ENCODE assay signal across 9 cellular contexts in the genomic region with DNA sequence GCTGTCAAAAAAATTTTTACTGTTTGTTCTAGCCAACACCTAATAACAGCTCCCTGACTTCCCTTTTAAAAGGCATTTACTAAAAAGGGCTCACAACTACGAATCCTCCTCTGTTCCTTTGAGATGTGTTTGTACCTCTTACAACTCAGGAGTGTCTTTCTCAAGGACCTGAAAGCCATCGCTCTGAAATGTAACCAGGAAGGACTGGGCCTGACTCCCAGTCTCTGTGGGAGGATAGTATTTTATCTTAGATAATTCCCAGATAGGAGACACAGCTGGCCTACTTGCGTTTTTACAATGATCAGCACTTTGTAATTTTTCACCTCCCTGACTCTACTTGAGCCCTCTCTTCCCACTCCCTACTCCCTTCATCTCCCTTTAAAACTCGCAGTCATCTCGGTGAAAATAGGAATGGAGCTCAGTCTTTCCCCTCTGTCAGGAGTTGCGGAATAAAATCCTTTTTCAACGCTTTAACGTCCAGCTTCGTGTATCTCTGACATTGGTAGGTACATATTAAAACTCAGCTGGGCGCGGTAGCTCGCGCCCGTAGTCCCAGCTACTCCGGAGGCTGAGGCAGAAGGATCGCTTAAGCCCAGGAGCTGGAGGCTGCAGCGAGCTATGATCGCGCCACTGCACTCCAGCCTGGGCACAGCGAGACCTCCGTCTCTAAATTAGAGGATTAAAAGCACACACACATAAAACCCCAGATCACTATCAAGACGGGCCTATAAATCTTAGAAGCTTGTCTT. TPM values are rescaled to one million over a fixed set of nuclear protein-coding genes. Genes with fewer than 3 reads are reported as not detected.
DNase-seq lines count a peak whose midpoint lies in the region; ATAC-seq, FAIRE-seq and TF ChIP-seq lines count a peak whose summit lies in the region.
"Had no signal": no experiment of that assay in that cellular context is flagged by ENCODE, and none has a peak within 500 bp of the region (broad histone marks: within the 10 kb centered on the region; RNA-seq: fewer than 3 reads in every experiment).

No MANE protein-coding gene starts in this region.

- H3K4me3 ChIP-seq in AG04449 (ENCODE audit: low read depth, low read length) (peak overlapping the region; percentile 78), HUES64 (ENCODE audit: low read length) (peak overlapping the region; percentile 89), astrocyte (ENCODE audit: insufficient read depth, low read depth, low read length) (peak overlapping the region; percentile 83), HepG2 (replicated peaks in 1 of 3; ENCODE audit: insufficient read depth in 1 of 3, low read depth in 2 of 3, low read length in 3 of 3) (peak overlapping the region; percentile 79 to 97 (median 96)), upper lobe of right lung (peak overlapping the region; percentile 70)

- WGBS in HUES64: 41% methylated on average over 22 of the region's 22 CpGs
- WGBS in HepG2 (ENCODE audit: low lambda C conversion rate): 19% methylated on average over 20 of the region's 22 CpGs

- H3K36me3 Mint-ChIP-seq in astrocyte (ENCODE audit: low read depth, unreplicated experiment): peaks cover 4% of the 10 kb centered on the region

- H3K9me3 Mint-ChIP-seq in astrocyte (ENCODE audit: unreplicated experiment): no peaks in the 10 kb centered on the region

- H3K9me3 ChIP-seq in HUES64 (ENCODE audit: insufficient read depth, low read depth, low read length) (no peaks in the 10 kb centered on the region), astrocyte (ENCODE audit: insufficient read depth, low read depth, low read length) (no peaks in the 10 kb centered on the region), HepG2 (ENCODE audit: low read length) (no peaks in the 10 kb centered on the region), upper lobe of right lung (no peaks in the 10 kb centered on the region)

- intact Hi-C loops in HepG2 (cut with micrococcal nuclease; ENCODE audit: unreplicated experiment): loop anchor here (1.0 to 5.0 kb wide), 2 partner anchors 38 to 253 kb away; partner anchors contain the start of gene RNU2-63P
- intact Hi-C loops in upper lobe of right lung (cut with DNase I): no loop called here

- CTCF ChIA-PET in AG04449 (lab: Yijun Ruan, JAX): interaction anchor here (1.0 to 1.6 kb wide), 3 partner anchors 8 to 137 kb away, joined by 3 to 4 read pairs (median 4); no protein-coding TSS in a partner anchor
- CTCF ChIA-PET in HepG2 (lab: Yijun Ruan, JAX; ENCODE audit: low intra/inter-chr PET ratio, low total read pairs): no interaction called here

- H3K4me1 ChIP-seq in HUES64 (ENCODE audit: insufficient read depth, low read length): peaks cover 13% of the 10 kb centered on the region; the same call in 1 of the 2 replicates
- H3K4me1 ChIP-seq in astrocyte (ENCODE audit: insufficient read depth, low read length): peaks cover 17% of the 10 kb centered on the region
- H3K4me1 ChIP-seq in HepG2 (ENCODE audit: insufficient read depth, low read length): peaks cover 62% of the 10 kb centered on the region
- peaks cover 26% of the 10 kb centered on the region for H3K4me1 ChIP-seq in upper lobe of right lung

- H4K20me1 ChIP-seq in astrocyte (ENCODE audit: insufficient read depth, low read length): peaks cover 5% of the 10 kb centered on the region
- H4K20me1 ChIP-seq in HepG2 (ENCODE audit: insufficient read depth, low read length): no peaks in the 10 kb centered on the region

- BruUV-seq in HepG2 (replicated peaks; lab: Mats Ljungman, UMichigan): TSS peak; percentile 57

- TF ChIP-seq CTCF in AG04449 (IDR thresholded peaks at IDR 0.05; ENCODE audit: insufficient read depth, low read length, missing control alignments) (no peak), astrocyte (IDR thresholded peaks at IDR 0.05; ENCODE audit: insufficient read depth, low read depth, low read length) (no peak), HepG2 (CRISPR knock-in tag; IDR thresholded peaks at IDR 0.05) (no peak), upper lobe of right lung (IDR thresholded peaks at IDR 0.05) (no peak), GM13976 (IDR thresholded peaks at IDR 0.05; ENCODE audit: borderline replicate concordance, control extremely low read depth, extremely low read depth, insufficient read depth, missing control alignments) (no peak)

- H3K27me3 ChIP-seq in HUES64 (ENCODE audit: insufficient read depth, low read length) (no peaks in the 10 kb centered on the region), astrocyte (ENCODE audit: insufficient read depth, low read length) (no peaks in the 10 kb centered on the region), HepG2 (ENCODE audit: control insufficient read depth in 1 of 2, insufficient read depth in 2 of 2, low read length in 2 of 2) (no peaks in the 10 kb centered on the region; a peak in 1 of 5 replicates), upper lobe of right lung (no peaks in the 10 kb centered on the region)

- H3K27ac ChIP-seq in HUES64 (ENCODE audit: low read depth, low read length) (peak overlapping the region; percentile 92; the same call in 1 of the 2 replicates), astrocyte (ENCODE audit: low read depth, low read length) (peak overlapping the region; percentile 91), HepG2 (ENCODE audit: extremely low read length, insufficient read depth, low read length) (peak overlapping the region; percentile 93), upper lobe of right lung (peak overlapping the region; percentile 96)

- no peak for TF ChIP-seq RAD21 in HepG2 (CRISPR knock-in tag; IDR thresholded peaks at IDR 0.05)

- no peaks in the 10 kb centered on the region for H3K27me3 Mint-ChIP-seq in astrocyte (ENCODE audit: low read depth, unreplicated experiment)

- H3K36me3 ChIP-seq in HUES64 (ENCODE audit: insufficient read depth, low read length): peaks cover 12% of the 10 kb centered on the region
- peaks cover under 1% of the 10 kb centered on the region for H3K36me3 ChIP-seq in astrocyte (ENCODE audit: insufficient read depth, low read length)
- 0 out of 5 replicates have a peak, but pooled peaks cover 0 to 1% of the 10 kb centered on the region in 2 experiments for H3K36me3 ChIP-seq in HepG2 (replicated peaks in 1 of 2; ENCODE audit: control insufficient read depth in 1 of 2, insufficient read depth in 2 of 2, low read length in 2 of 2)
- H3K36me3 ChIP-seq in upper lobe of right lung: no peaks in the 10 kb centered on the region

- peak overlapping the region; percentile 96 for H3K4me3 Mint-ChIP-seq in astrocyte (ENCODE audit: unreplicated experiment)

- H3K4me2 ChIP-seq in astrocyte (ENCODE audit: low read length): peak overlapping the region; percentile 91
- peak overlapping the region; percentile 76 for H3K4me2 ChIP-seq in HepG2 (ENCODE audit: low read depth, low read length)

- no peak for DNase-seq in AG04449 (ENCODE audit: low read depth, low spot score)
- peak; percentile 34 for DNase-seq in astrocyte (ENCODE audit: low read depth)
- DNase-seq in HepG2 (ENCODE audit: low spot score): no peak
- no peak for DNase-seq in upper lobe of right lung
- DNase-seq in GM13976 (ENCODE audit: low spot score): no peak
- DNase-seq in NCI-H1092 (lab: John Stamatoyannopoulos, UW): no peak
- DNase-seq in NCI-H2171 (lab: John Stamatoyannopoulos, UW): no peak

- H3K79me2 ChIP-seq in astrocyte (ENCODE audit: insufficient read depth, low read length): peaks cover 56% of the 10 kb centered on the region
- H3K79me2 ChIP-seq in HepG2 (ENCODE audit: insufficient read depth, low read length): peaks cover 24% of the 10 kb centered on the region

- peak overlapping the region; percentile 92 for H3K9ac ChIP-seq in HUES64 (ENCODE audit: low read depth, low read length)
- H3K9ac ChIP-seq in astrocyte (ENCODE audit: low read length): peak overlapping the region; percentile 97
- H3K9ac ChIP-seq in HepG2 (ENCODE audit: insufficient read depth, low read depth, low read length): peak overlapping the region; percentile 97

- in situ Hi-C loops in HepG2 (cut with HindIII; ENCODE audit: extremely low pct_ligation_motif_present, low pct_unique_long_range_greater_than_20kb): loop anchor here (25.0 kb wide), 1 partner anchor 408 kb away; the partner anchor contains the start of gene FOXI3
- in situ Hi-C loops in GM13976 (cut with MboI; ENCODE audit: low sequenced_read_pairs, unreplicated experiment): loop anchor here (25.0 kb wide), 1 partner anchor 608 kb away; no protein-coding TSS in a partner anchor

- TF ChIP-seq POLR2A in HepG2 (IDR thresholded peaks at IDR 0.05; ENCODE audit: insufficient read depth in 1 of 2, low read depth in 2 of 2, low read length in 2 of 2): no peak; a peak in 1 of 4 replicates

- POLR2A ChIA-PET in AG04449 (lab: Yijun Ruan, JAX): interaction anchor here (0.7 to 1.6 kb wide), 4 partner anchors 14 to 67 kb away, joined by 3 to 4 read pairs (median 4); no protein-coding TSS in a partner anchor
- POLR2A ChIA-PET in HepG2 (lab: Yijun Ruan, JAX): interaction anchor here (1.0 to 3.0 kb wide), 15 partner anchors 9 to 156 kb away, joined by 3 to 35 read pairs (median 6); partner anchors contain the start of genes FABP1 and RNU2-63P

- FAIRE-seq in astrocyte (lab: Jason Lieb, UNC): no peak
- FAIRE-seq in HepG2 (lab: Jason Lieb, UNC): no peak

- ATAC-seq in HepG2: no peak
- no peak for ATAC-seq in upper lobe of right lung

- peak overlapping the region; percentile 97 for H3K27ac Mint-ChIP-seq in astrocyte (ENCODE audit: unreplicated experiment)

- H2AFZ ChIP-seq in astrocyte (ENCODE audit: low read depth, low read length) (peak overlapping the region; percentile 84), HepG2 (ENCODE audit: low read length) (no peak overlapping the region)

- TF ChIP-seq EP300 in HepG2 (IDR thresholded peaks at IDR 0.05; ENCODE audit: low read depth in 2 of 2, low read length in 2 of 2) (no peak), HepG2 (CRISPR knock-in tag; IDR thresholded peaks at IDR 0.05; ENCODE audit: borderline replicate concordance) (no peak)

- peaks cover 18% of the 10 kb centered on the region for H3K4me1 Mint-ChIP-seq in astrocyte (ENCODE audit: low read depth, unreplicated experiment)

RNA-seq across cellular contexts. Expression of gene KRCC1, which starts 1.1 kb away (rescaled TPM):
- 10.3 TPM for polyA plus RNA-seq in HUES64 (2013, experiment 1 of 2)
- polyA plus RNA-seq in HUES64 (2013, experiment 2 of 2): 13.8 TPM
- total RNA-seq in astrocyte (17.7 and 18.3 TPM in 2 replicates), HepG2 (2016; rRNA removed; fragmentation: Illumina TruSeq; extraction: Trizol) (6.5 and 10.0 TPM in 2 replicates), upper lobe of right lung (18.9 TPM)
- 3.4 and 3.8 TPM in 2 replicates for total RNA-seq in HepG2 (2016; cell fraction: cytosol; rRNA removed; fragmentation: Illumina TruSeq; extraction: Trizol; ENCODE audit: low read depth)
- total RNA-seq in HepG2 (2016; cell fraction: insoluble cytoplasmic fraction; rRNA removed; fragmentation: Illumina TruSeq; extraction: Trizol): 7.2 and 9.3 TPM in 2 replicates
- 8.5 and 9.0 TPM in 2 replicates for total RNA-seq in HepG2 (2016; cell fraction: membrane; rRNA removed; fragmentation: Illumina TruSeq; extraction: Trizol)
- total RNA-seq in HepG2 (2016; cell fraction: nucleus; rRNA removed; fragmentation: Illumina TruSeq; extraction: Trizol): 4.0 and 4.4 TPM in 2 replicates
- polyA plus RNA-seq in HepG2 (2011; rRNA removed): 5.3 and 7.7 TPM in 2 replicates
- polyA plus RNA-seq in HepG2 (2011; cell fraction: cytosol; rRNA removed): 2.4 and 3.9 TPM in 2 replicates
- polyA plus RNA-seq in HepG2 (2011; cell fraction: nucleus; rRNA removed): 1.0 and 2.0 TPM in 2 replicates
- polyA plus RNA-seq in HepG2 (2012): 5.8 and 7.1 TPM in 2 replicates
- 4.2 and 4.5 TPM in 2 replicates for polyA plus RNA-seq in HepG2 (2016; cell fraction: cytosol; fragmentation: Illumina TruSeq; extraction: Trizol; ENCODE audit: low read depth)
- polyA plus RNA-seq in HepG2 (2016; cell fraction: insoluble cytoplasmic fraction; fragmentation: Illumina TruSeq; extraction: Trizol; ENCODE audit: low read depth): 10.6 and 10.9 TPM in 2 replicates
- polyA plus RNA-seq in HepG2 (2016; cell fraction: membrane; fragmentation: Illumina TruSeq; extraction: Trizol; ENCODE audit: low read depth): 7.2 and 7.3 TPM in 2 replicates
- polyA plus RNA-seq in HepG2 (2016; cell fraction: nucleus; fragmentation: Illumina TruSeq; extraction: Trizol; ENCODE audit: insufficient read depth, low read depth): 7.5 and 7.9 TPM in 2 replicates
- 0.80 and 1.4 TPM in 2 replicates for polyA minus RNA-seq in HepG2 (2011; rRNA and poly(A)+ RNA removed; ENCODE audit: low replicate concordance)
- polyA minus RNA-seq in HepG2 (2011; cell fraction: cytosol; rRNA and poly(A)+ RNA removed): 2.3 and 2.6 TPM in 2 replicates
- polyA minus RNA-seq in HepG2 (2011; cell fraction: nucleus; rRNA and poly(A)+ RNA removed): 2.2 and 2.4 TPM in 2 replicates

RNA-seq across cellular contexts. Expression of gene SMYD1, which starts 13.2 kb away (rescaled TPM):
- not detected for polyA plus RNA-seq in HUES64 (2013, experiment 1 of 2)
- polyA plus RNA-seq in HUES64 (2013, experiment 2 of 2): not detected
- total RNA-seq in astrocyte (not detected in 2 replicates), HepG2 (2016; rRNA removed; fragmentation: Illumina TruSeq; extraction: Trizol) (not detected in 2 replicates), upper lobe of right lung (not detected)
- total RNA-seq in HepG2 (2016; cell fraction: cytosol; rRNA removed; fragmentation: Illumina TruSeq; extraction: Trizol; ENCODE audit: low read depth): not detected in 2 replicates
- total RNA-seq in HepG2 (2016; cell fraction: insoluble cytoplasmic fraction; rRNA removed; fragmentation: Illumina TruSeq; extraction: Trizol): not detected in 2 replicates
- not detected in 2 replicates for total RNA-seq in HepG2 (2016; cell fraction: membrane; rRNA removed; fragmentation: Illumina TruSeq; extraction: Trizol)
- total RNA-seq in HepG2 (2016; cell fraction: nucleus; rRNA removed; fragmentation: Illumina TruSeq; extraction: Trizol): not detected in 2 replicates
- polyA plus RNA-seq in HepG2 (2011; rRNA removed): not detected in 2 replicates
- polyA plus RNA-seq in HepG2 (2011; cell fraction: cytosol; rRNA removed): not detected in 2 replicates
- polyA plus RNA-seq in HepG2 (2011; cell fraction: nucleus; rRNA removed): not detected in 2 replicates
- polyA plus RNA-seq in HepG2 (2012): not detected in 2 replicates
- polyA plus RNA-seq in HepG2 (2016; cell fraction: cytosol; fragmentation: Illumina TruSeq; extraction: Trizol; ENCODE audit: low read depth): not detected in 2 replicates
- not detected in 2 replicates for polyA plus RNA-seq in HepG2 (2016; cell fraction: insoluble cytoplasmic fraction; fragmentation: Illumina TruSeq; extraction: Trizol; ENCODE audit: low read depth)
- not detected in 2 replicates for polyA plus RNA-seq in HepG2 (2016; cell fraction: membrane; fragmentation: Illumina TruSeq; extraction: Trizol; ENCODE audit: low read depth)
- polyA plus RNA-seq in HepG2 (2016; cell fraction: nucleus; fragmentation: Illumina TruSeq; extraction: Trizol; ENCODE audit: insufficient read depth, low read depth): not detected in 2 replicates
- not detected in 2 replicates for polyA minus RNA-seq in HepG2 (2011; rRNA and poly(A)+ RNA removed; ENCODE audit: low replicate concordance)
- not detected in 2 replicates for polyA minus RNA-seq in HepG2 (2011; cell fraction: cytosol; rRNA and poly(A)+ RNA removed)
- polyA minus RNA-seq in HepG2 (2011; cell fraction: nucleus; rRNA and poly(A)+ RNA removed): not detected in 2 replicates

RNA-seq across cellular contexts. Expression of gene RNU2-63P, which starts 38.1 kb away (rescaled TPM):
- polyA plus RNA-seq in HUES64 (2013, experiment 1 of 2): 37.0 TPM
- polyA plus RNA-seq in HUES64 (2013, experiment 2 of 2): 49.6 TPM
- total RNA-seq in astrocyte (4.2 and 6.6 TPM in 2 replicates), HepG2 (2016; rRNA removed; fragmentation: Illumina TruSeq; extraction: Trizol) (6.8 TPM in 1 of 2 replicates, not detected in the other), upper lobe of right lung (not detected)
- total RNA-seq in HepG2 (2016; cell fraction: cytosol; rRNA removed; fragmentation: Illumina TruSeq; extraction: Trizol; ENCODE audit: low read depth): 22.1 and 60.3 TPM in 2 replicates
- total RNA-seq in HepG2 (2016; cell fraction: insoluble cytoplasmic fraction; rRNA removed; fragmentation: Illumina TruSeq; extraction: Trizol): 7.0 and 7.1 TPM in 2 replicates
- total RNA-seq in HepG2 (2016; cell fraction: membrane; rRNA removed; fragmentation: Illumina TruSeq; extraction: Trizol): 20.1 and 22.2 TPM in 2 replicates
- total RNA-seq in HepG2 (2016; cell fraction: nucleus; rRNA removed; fragmentation: Illumina TruSeq; extraction: Trizol): 18.2 and 36.2 TPM in 2 replicates
- not detected in 2 replicates for polyA plus RNA-seq in HepG2 (2011; rRNA removed)
- polyA plus RNA-seq in HepG2 (2011; cell fraction: cytosol; rRNA removed): not detected in 2 replicates
- not detected in 2 replicates for polyA plus RNA-seq in HepG2 (2011; cell fraction: nucleus; rRNA removed)
- not detected in 2 replicates for polyA plus RNA-seq in HepG2 (2012)
- 4.6 and 8.5 TPM in 2 replicates for polyA plus RNA-seq in HepG2 (2016; cell fraction: cytosol; fragmentation: Illumina TruSeq; extraction: Trizol; ENCODE audit: low read depth)
- polyA plus RNA-seq in HepG2 (2016; cell fraction: insoluble cytoplasmic fraction; fragmentation: Illumina TruSeq; extraction: Trizol; ENCODE audit: low read depth): not detected in 2 replicates
- 3.4 TPM in 1 of 2 replicates, not detected in the other for polyA plus RNA-seq in HepG2 (2016; cell fraction: membrane; fragmentation: Illumina TruSeq; extraction: Trizol; ENCODE audit: low read depth)
- polyA plus RNA-seq in HepG2 (2016; cell fraction: nucleus; fragmentation: Illumina TruSeq; extraction: Trizol; ENCODE audit: insufficient read depth, low read depth): not detected in 2 replicates
- polyA minus RNA-seq in HepG2 (2011; rRNA and poly(A)+ RNA removed; ENCODE audit: low replicate concordance): 19.6 and 124 TPM in 2 replicates
- polyA minus RNA-seq in HepG2 (2011; cell fraction: cytosol; rRNA and poly(A)+ RNA removed): 51.7 and 87.1 TPM in 2 replicates
- 22.3 and 66.6 TPM in 2 replicates for polyA minus RNA-seq in HepG2 (2011; cell fraction: nucleus; rRNA and poly(A)+ RNA removed)
- total RNA-seq: myocyte had no signal
